1 cellular context compared by ENCODE assay signal in genomic region chr3:67113802-67114407, GRCh38.
TF ChIP-seq lines count a peak whose summit lies in the region.

No MANE protein-coding gene starts in this region.

TF ChIP-seq in HepG2, 621 proteins besides CTCF, POLR2A, EP300 and RAD21 (continued from another document and continues in another):
- TF ChIP-seq IRF9 (CRISPR knock-in tag; IDR thresholded peaks at IDR 0.05; ENCODE audit: borderline replicate concordance) (peak; percentile 83; the same call in 1 of the 2 replicates), ZBTB38 (CRISPR knock-in tag; IDR thresholded peaks at IDR 0.05) (peak; percentile 32; the same call in 1 of the 2 replicates), TBX2 (CRISPR knock-in tag; IDR thresholded peaks at IDR 0.05; ENCODE audit: borderline replicate concordance) (peak; percentile 41; the same call in 1 of the 2 replicates), ZBTB25 (CRISPR knock-in tag; IDR thresholded peaks at IDR 0.05) (peak; percentile 98), PATZ1 (CRISPR knock-in tag; IDR thresholded peaks at IDR 0.05) (peak; percentile 66; the same call in 1 of the 2 replicates), ZFP1 (CRISPR knock-in tag; IDR thresholded peaks at IDR 0.05) (peak; percentile 93; the same call in 1 of the 2 replicates), SP2 (CRISPR knock-in tag; IDR thresholded peaks at IDR 0.05) (peak; percentile 32; the same call in 1 of the 2 replicates), MED8 (CRISPR knock-in tag; IDR thresholded peaks at IDR 0.05; ENCODE audit: insufficient replicate concordance) (no peak), ZNF512B (CRISPR knock-in tag; IDR thresholded peaks at IDR 0.05; ENCODE audit: borderline replicate concordance) (no peak), ZBTB7B (CRISPR knock-in tag; IDR thresholded peaks at IDR 0.05) (peak; percentile 77; the same call in 1 of the 2 replicates), ZFYVE20 (CRISPR knock-in tag; IDR thresholded peaks at IDR 0.05; ENCODE audit: borderline replicate concordance, low read depth) (peak; percentile 89; the same call in 1 of the 2 replicates), THAP11 (CRISPR knock-in tag; IDR thresholded peaks at IDR 0.05) (peak; percentile 79), ZNF335 (CRISPR knock-in tag; IDR thresholded peaks at IDR 0.05) (peak; percentile 96), ZNF468 (CRISPR knock-in tag; IDR thresholded peaks at IDR 0.05) (no peak), REPIN1 (CRISPR knock-in tag; IDR thresholded peaks at IDR 0.05; ENCODE audit: borderline replicate concordance, low read depth) (peak; percentile 92), MIER3 (CRISPR knock-in tag; IDR thresholded peaks at IDR 0.05; ENCODE audit: borderline replicate concordance) (peak; percentile 97; the same call in 1 of the 2 replicates), EED (CRISPR knock-in tag; IDR thresholded peaks at IDR 0.05) (no peak; the same call in 1 of the 2 replicates), ZNF513 (CRISPR knock-in tag; conservative IDR thresholded peaks at IDR 0.05) (no peak), NRL (CRISPR knock-in tag; IDR thresholded peaks at IDR 0.05; ENCODE audit: borderline replicate concordance) (no peak), FOXK2 (IDR thresholded peaks at IDR 0.05) (no peak), ZMYM4 (CRISPR knock-in tag; IDR thresholded peaks at IDR 0.05) (peak; percentile 65; the same call in 1 of the 2 replicates), ZNF713 (CRISPR knock-in tag; IDR thresholded peaks at IDR 0.05) (no peak), KLF15 (CRISPR knock-in tag; IDR thresholded peaks at IDR 0.05; ENCODE audit: borderline replicate concordance) (peak; percentile 66; the same call in 1 of the 2 replicates), E2F1 (CRISPR knock-in tag; IDR thresholded peaks at IDR 0.05) (peak; percentile 47; the same call in 1 of the 2 replicates), DNMT3B (CRISPR knock-in tag; conservative IDR thresholded peaks at IDR 0.05) (peak; percentile 99), AGO1 (IDR thresholded peaks at IDR 0.05; ENCODE audit: low read depth, low read length, poor library complexity, severe bottlenecking) (no peak), ZNF564 (CRISPR knock-in tag; IDR thresholded peaks at IDR 0.05) (no peak), HNRNPH1 (optimal IDR thresholded peaks at IDR 0.05; ENCODE audit: low read depth, low read length) (no peak), ZNF552 (CRISPR knock-in tag; IDR thresholded peaks at IDR 0.05; ENCODE audit: borderline replicate concordance) (peak; percentile 79; the same call in 1 of the 2 replicates), SMARCE1 (IDR thresholded peaks at IDR 0.05; ENCODE audit: borderline replicate concordance) (no peak), REL (CRISPR knock-in tag; conservative IDR thresholded peaks at IDR 0.05) (0 out of 2 replicates have a peak, but pooled peaks have one; percentile 31), KDM2A (CRISPR knock-in tag; IDR thresholded peaks at IDR 0.05; ENCODE audit: borderline replicate concordance, low read depth) (peak; percentile 72), CBFB (CRISPR knock-in tag; IDR thresholded peaks at IDR 0.05) (0 out of 2 replicates have a peak, but pooled peaks have one; percentile 67), BRD4 (CRISPR knock-in tag; IDR thresholded peaks at IDR 0.05) (no peak), CEBPG (CRISPR knock-in tag; IDR thresholded peaks at IDR 0.05) (peak; percentile 41; the same call in 1 of the 2 replicates), PAX8 (CRISPR knock-in tag; IDR thresholded peaks at IDR 0.05; ENCODE audit: borderline replicate concordance) (peak; percentile 66; the same call in 1 of the 2 replicates), FOXK1 (CRISPR knock-in tag; IDR thresholded peaks at IDR 0.05; ENCODE audit: borderline replicate concordance, low read depth) (peak; percentile 91; the same call in 1 of the 2 replicates), HMGXB3 (CRISPR knock-in tag; IDR thresholded peaks at IDR 0.05; ENCODE audit: borderline replicate concordance) (peak; percentile 95), ZNF770 (CRISPR knock-in tag; IDR thresholded peaks at IDR 0.05) (no peak), ATF6 (CRISPR knock-in tag; conservative IDR thresholded peaks at IDR 0.05) (peak; percentile 99), MTF2 (CRISPR knock-in tag; IDR thresholded peaks at IDR 0.05; ENCODE audit: borderline replicate concordance) (no peak), KLF16 (CRISPR knock-in tag; IDR thresholded peaks at IDR 0.05) (peak in 1 of 2 experiments; percentile 97; a peak in 2 of 4 replicates), HNRNPK (IDR thresholded peaks at IDR 0.05; ENCODE audit: low read depth, low read length, poor library complexity, severe bottlenecking) (no peak)
